Comparison of ENCODE assay signal across 8 cellular contexts in genomic region chr5:79612667-79613190, GRCh38. TPM values are rescaled to one million over a fixed set of nuclear protein-coding genes. Genes with fewer than 3 reads are reported as not detected.
DNase-seq lines count a peak whose midpoint lies in the region; ATAC-seq and TF ChIP-seq lines count a peak whose summit lies in the region.

No MANE protein-coding gene starts in this region.

- H2BK120ac ChIP-seq in H9 (ENCODE audit: low read depth, low read length, poor library complexity, severe bottlenecking) = no peak overlapping the region

- H3K4me1 ChIP-seq in H9 (ENCODE audit: insufficient read depth, low read length) (no peaks in the 10 kb centered on the region), OCI-LY1 (ENCODE audit: insufficient read depth, low read length, severe bottlenecking) (peaks cover 23% of the 10 kb centered on the region)
- H3K4me1 ChIP-seq in effector memory CD4-positive, alpha-beta T cell (ENCODE audit: control insufficient read depth, insufficient read depth, low read length, poor library complexity, severe bottlenecking) = peaks cover 10% of the 10 kb centered on the region

- H3K4me3 ChIP-seq in GM06990 (replicated peaks; ENCODE audit: low read depth, low read length) = peak overlapping the region; percentile 88
- peak overlapping the region; percentile 97 for H3K4me3 ChIP-seq in OCI-LY1 (ENCODE audit: low read depth, low read length, poor library complexity, severe bottlenecking)
- peak overlapping the region; percentile 81 for H3K4me3 ChIP-seq in effector memory CD4-positive, alpha-beta T cell (ENCODE audit: insufficient read depth, low read depth, low read length, poor library complexity, severe bottlenecking)

- no peak overlapping the region for H3K4ac ChIP-seq in H9 (ENCODE audit: low read depth, low read length)

- no peaks in the 10 kb centered on the region for H3F3A ChIP-seq in OCI-LY1 (ENCODE audit: insufficient read depth, low read length)

- no peak overlapping the region for H3K18ac ChIP-seq in H9 (ENCODE audit: insufficient read length, low read depth, low read length)

- H3K36me3 ChIP-seq in GM06990 (ENCODE audit: control insufficient read depth, insufficient read depth, low read length) = peaks cover 2% of the 10 kb centered on the region
- peaks cover 39% of the 10 kb centered on the region for H3K36me3 ChIP-seq in OCI-LY1 (ENCODE audit: insufficient read depth, low read length)
- peaks cover 5% of the 10 kb centered on the region for H3K36me3 ChIP-seq in effector memory CD4-positive, alpha-beta T cell (ENCODE audit: control insufficient read depth, insufficient read depth, low read length)

- H3K9me2 ChIP-seq in OCI-LY1 (ENCODE audit: low read depth, low read length) = no peaks in the 10 kb centered on the region

- H3K9me3 Mint-ChIP-seq in H9 (peaks cover 10% of the 10 kb centered on the region in 2 experiments), naive B cell (peaks cover 0 to 14% (median 11%) of the 10 kb centered on the region in 7 donors)

- H3K27ac Mint-ChIP-seq in H9 (peak overlapping the region; percentile 97 to 100 (median 98)), naive B cell (peak overlapping the region; percentile 99 to 100 (median 99))

- H3K4me3 Mint-ChIP-seq in H9 (peak overlapping the region; percentile 97 to 98), naive B cell (peak overlapping the region; percentile 93 to 100 (median 99))

- H3K79me2 ChIP-seq in H9 (ENCODE audit: insufficient read depth, low read length) (peaks cover 14% of the 10 kb centered on the region; the same call in 1 of the 2 replicates), OCI-LY1 (ENCODE audit: insufficient read depth, low read length) (peaks cover 46% of the 10 kb centered on the region)

- WGBS in H9 (ENCODE audit: extremely low coverage, insufficient read length, low lambda C conversion rate) = no CpG with 5 or more reads among the region's 24 CpGs

- no peaks in the 10 kb centered on the region; the same call in 1 of the 2 replicates for H3K27me3 Mint-ChIP-seq in H9 (ENCODE audit: low read depth)
- H3K27me3 Mint-ChIP-seq in naive B cell = peaks cover 5 to 6% (median 6%) of the 10 kb centered on the region in 3 donors

- H3K36me3 Mint-ChIP-seq in H9 (ENCODE audit: insufficient read depth in 1 of 3, low read depth in 3 of 3) (peaks cover 23 to 39% (median 33%) of the 10 kb centered on the region in 3 experiments), naive B cell (peaks cover 15 to 30% of the 10 kb centered on the region in 2 donors)

- H3K9me3 ChIP-seq in H9 (ENCODE audit: control insufficient read depth, low read depth, low read length) = no peaks in the 10 kb centered on the region
- H3K9me3 ChIP-seq in OCI-LY1 (ENCODE audit: low read length) = peaks cover 14% of the 10 kb centered on the region
- no peaks in the 10 kb centered on the region for H3K9me3 ChIP-seq in effector memory CD4-positive, alpha-beta T cell (ENCODE audit: control insufficient read depth, low read length)

- no peak overlapping the region; the same call in 1 of the 2 replicates for H2BK15ac ChIP-seq in H9 (ENCODE audit: low read depth, low read length)

- H3K27me3 ChIP-seq in GM06990 (replicated peaks; ENCODE audit: control insufficient read depth, insufficient read depth, low read length) (no peaks in the 10 kb centered on the region), H9 (ENCODE audit: insufficient read depth, low read length) (no peaks in the 10 kb centered on the region), OCI-LY1 (ENCODE audit: insufficient read depth, low read length) (no peaks in the 10 kb centered on the region)
- H3K27me3 ChIP-seq in effector memory CD4-positive, alpha-beta T cell (replicated peaks; ENCODE audit: control insufficient read depth, insufficient read depth, low read length, poor library complexity, severe bottlenecking) = no peaks in the 10 kb centered on the region

- H3K23me2 ChIP-seq in H9 (ENCODE audit: insufficient read length, low read depth, low read length, poor library complexity, severe bottlenecking) = peaks cover 4% of the 10 kb centered on the region

- in situ Hi-C loops in KBM-7 (cut with MboI; ENCODE audit: low pct_unique_long_range_greater_than_20kb, low sequenced_read_pairs) = no loop called here

- no peak overlapping the region for H3K23ac ChIP-seq in H9 (ENCODE audit: insufficient read length, low read depth, low read length)

- H2BK12ac ChIP-seq in H9 (ENCODE audit: insufficient read length, low read depth, low read length) = no peak overlapping the region

- H4K8ac ChIP-seq in H9 (replicated peaks; ENCODE audit: insufficient read length, low read depth, low read length) = no peak overlapping the region

- H3T11ph ChIP-seq in H9 (ENCODE audit: low read length) = no peak overlapping the region

- no peaks in the 10 kb centered on the region for H3K79me1 ChIP-seq in H9 (ENCODE audit: insufficient read depth, low read depth, low read length, poor library complexity, severe bottlenecking)

- TF ChIP-seq CTCF in GM06990 (IDR thresholded peaks at IDR 0.05; ENCODE audit: insufficient read depth, low read length, poor library complexity, severe bottlenecking) (no peak), H9 (conservative IDR thresholded peaks at IDR 0.05) (no peak), OCI-LY1 (IDR thresholded peaks at IDR 0.05; ENCODE audit: low read length) (no peak)

- H2AK5ac ChIP-seq in H9 (ENCODE audit: insufficient read length, low read length) = no peak overlapping the region

- H4K91ac ChIP-seq in H9 (ENCODE audit: insufficient read length, low read depth, low read length) = no peak overlapping the region

- peak; percentile 16 to 36 for ATAC-seq in naive B cell (ENCODE audit: low read depth in 2 of 2)

- H3K4me2 ChIP-seq in H9 (ENCODE audit: insufficient read depth, insufficient read length, low read length) (peak overlapping the region; percentile 84), OCI-LY1 (ENCODE audit: low read length) (peak overlapping the region; percentile 68)

- no peak overlapping the region for H2BK5ac ChIP-seq in H9 (ENCODE audit: insufficient read length, low read length)

- peaks cover 7 to 15% of the 10 kb centered on the region in 2 experiments for H3K4me1 Mint-ChIP-seq in H9
- H3K4me1 Mint-ChIP-seq in naive B cell = peaks cover 22 to 47% (median 23%) of the 10 kb centered on the region in 3 donors

- no peak overlapping the region for H4K5ac ChIP-seq in H9 (ENCODE audit: insufficient read length, low read depth, low read length)

- DNase-seq in GM06990 (ENCODE audit: extremely low read depth, insufficient read length) = peak; percentile 85
- no peak for DNase-seq in H9
- no peak for DNase-seq in effector memory CD4-positive, alpha-beta T cell
- DNase-seq in naive B cell = no peak
- no peak for DNase-seq in KBM-7
- DNase-seq in NCI-H510A (lab: John Stamatoyannopoulos, UW) = no peak
- no peak for DNase-seq in SHP77 treated with DMSO at 0.1 percent for 48 hours (lab: John Stamatoyannopoulos, UW)

- no peak overlapping the region for H3K56ac ChIP-seq in H9 (ENCODE audit: insufficient read length, low read depth, low read length)

- H3K27ac ChIP-seq in H9 (ENCODE audit: insufficient read length, low read depth, low read length) (peak overlapping the region; percentile 72), OCI-LY1 (ENCODE audit: low read depth, low read length, poor library complexity, severe bottlenecking) (peak overlapping the region; percentile 73)
- peak overlapping the region; percentile 86 for H3K27ac ChIP-seq in effector memory CD4-positive, alpha-beta T cell (ENCODE audit: insufficient read depth, low read length, poor library complexity, severe bottlenecking)

- H3K14ac ChIP-seq in H9 (ENCODE audit: insufficient read depth, low read length) = peak overlapping the region; percentile 78; the same call in 1 of the 2 replicates

- H4K20me1 ChIP-seq in H9 (ENCODE audit: control insufficient read depth, insufficient read depth, insufficient read length) (no peaks in the 10 kb centered on the region), OCI-LY1 (ENCODE audit: insufficient read depth, low read length) (no peaks in the 10 kb centered on the region)

- H2AFZ ChIP-seq in H9 (ENCODE audit: low read length) (no peak overlapping the region), OCI-LY1 (ENCODE audit: low read length) (no peak overlapping the region)

- H2BK20ac ChIP-seq in H9 (ENCODE audit: low read depth, low read length, poor library complexity, severe bottlenecking) = no peak overlapping the region

- H3K9ac ChIP-seq in H9 (ENCODE audit: extremely low read depth, insufficient read length, low read length) = peak overlapping the region; percentile 93
- peak overlapping the region; percentile 95 for H3K9ac ChIP-seq in OCI-LY1 (ENCODE audit: low read length)

RNA-seq across cellular contexts. Expression of gene TENT2, which starts 0.5 kb away (rescaled TPM):
- total RNA-seq in H9 (2021) = 38.9 and 42.8 TPM in 2 replicates
- polyA plus RNA-seq in naive B cell (ENCODE audit: low read depth in 6 of 6) = 10 to 100 TPM; 64.2 to 73.3 (median 68.1) TPM
